ENCODE assay signal across 20 cellular contexts in the genomic region with DNA sequence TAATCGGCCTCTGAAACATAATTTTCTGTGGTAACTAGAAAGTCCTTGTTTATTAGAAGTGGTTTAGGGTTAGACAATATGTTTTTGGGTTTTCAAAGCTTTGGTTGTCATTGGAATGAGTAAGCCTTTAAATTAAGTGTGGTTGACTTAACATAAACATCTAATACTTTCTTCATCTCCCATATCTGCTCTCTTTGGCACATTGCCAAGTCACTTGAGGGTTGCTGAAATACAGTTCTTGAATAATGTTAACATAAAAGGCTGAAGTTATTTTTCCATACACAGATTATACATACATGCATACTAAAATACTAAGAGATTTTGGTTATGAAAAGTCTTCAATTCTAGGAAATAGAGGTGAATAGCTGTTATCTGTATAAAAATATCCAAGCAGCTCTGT.
A peak's percentile ranks its signal among the peaks of the same experiment; 100 is the strongest.
DNase-seq lines count a peak whose midpoint lies in the region; ATAC-seq, FAIRE-seq and TF ChIP-seq lines count a peak whose summit lies in the region.
"Had no signal": no experiment of that assay in that cellular context is flagged by ENCODE, and none has a peak within 500 bp of the region (broad histone marks: within the 10 kb centered on the region; RNA-seq: fewer than 3 reads in every experiment).

No MANE protein-coding gene starts in this region.

- H3K4me3 ChIP-seq in suprapubic skin = no peak overlapping the region
- H3K4me3 ChIP-seq: left ventricle myocardium inferior, testis had no signal

- H3K27me3 ChIP-seq in suprapubic skin = no peaks in the 10 kb centered on the region
- H3K27me3 ChIP-seq: testis had no signal

- FAIRE-seq in D721Med (lab: Jason Lieb, UNC) = peak; percentile 41
- FAIRE-seq: colon, endothelial cell of umbilical vein had no signal

- TF ChIP-seq CTCF in D721Med (IDR thresholded peaks at IDR 0.05; ENCODE audit: insufficient read depth, missing control alignments) (no peak), suprapubic skin (IDR thresholded peaks at IDR 0.05) (no peak)

- no peak overlapping the region for H3K27ac ChIP-seq in suprapubic skin
- H3K27ac ChIP-seq: left ventricle myocardium inferior, testis had no signal

- no peaks in the 10 kb centered on the region for H3K36me3 ChIP-seq in suprapubic skin
- H3K36me3 ChIP-seq: left ventricle myocardium inferior had no signal

- no peak for DNase-seq in D721Med (ENCODE audit: insufficient read length, low spot score)
- DNase-seq in HCEC 1CT = peak; percentile 18
- peak; percentile 1 for DNase-seq in RPMI7951 (ENCODE audit: low read depth)
- DNase-seq in fibroblast of peridontal ligament (ENCODE audit: extremely low read depth) = peak; percentile 62
- no peak for DNase-seq in suprapubic skin (ENCODE audit: low spot score in 2 of 2)
- DNase-seq: activated CD4-positive, alpha-beta T cell treated with anti-CD3 and anti-CD28 coated beads for 48 hours; activated gamma-delta T cell; amygdala; Caco-2; GOT3; KBM-7; left ventricle myocardium inferior; NCI-H446 treated with DMSO at 0.1 percent for 48 hours; stimulated activated CD4-positive, alpha-beta T cell treated with anti-CD3 and anti-CD28 coated beads, Interleukin-4, amount 100 ng/mL, for 4 hours; stimulated activated CD8-positive, alpha-beta memory T cell treated with anti-CD3 and anti-CD28 coated beads, Interleukin-4, amount 100 ng/mL, for 48 hours; testis had no signal

- H3K4me1 ChIP-seq in suprapubic skin = no peaks in the 10 kb centered on the region
- H3K4me1 ChIP-seq: Caco-2, left ventricle myocardium inferior, testis had no signal

- H3K9me3 ChIP-seq in suprapubic skin = no peaks in the 10 kb centered on the region
- H3K9me3 ChIP-seq: Caco-2, testis had no signal

- ATAC-seq in HG03354 (IDR thresholded peaks at IDR 0.05; ENCODE audit: poor library complexity, severe bottlenecking, unreplicated experiment) = no peak
- ATAC-seq in HG02938 (IDR thresholded peaks at IDR 0.05; ENCODE audit: unreplicated experiment) = no peak

- TF ChIP-seq POLR2A in suprapubic skin (IDR thresholded peaks at IDR 0.05) = no peak

- 71% methylated on average over 1 of the region's 1 CpG for WGBS in suprapubic skin

- TF ChIP-seq EP300 in suprapubic skin (IDR thresholded peaks at IDR 0.05) = no peak

Comparison
In these comparisons a context has a peak if more than half of its experiments do, and no peak if none do; other contexts are left out.
1. DNase-seq: peak in HCEC 1CT (single experiment), RPMI7951 (single experiment) and fibroblast of peridontal ligament (single experiment); none in D721Med (single experiment) and suprapubic skin (0 of 2).